In the genomic region with DNA sequence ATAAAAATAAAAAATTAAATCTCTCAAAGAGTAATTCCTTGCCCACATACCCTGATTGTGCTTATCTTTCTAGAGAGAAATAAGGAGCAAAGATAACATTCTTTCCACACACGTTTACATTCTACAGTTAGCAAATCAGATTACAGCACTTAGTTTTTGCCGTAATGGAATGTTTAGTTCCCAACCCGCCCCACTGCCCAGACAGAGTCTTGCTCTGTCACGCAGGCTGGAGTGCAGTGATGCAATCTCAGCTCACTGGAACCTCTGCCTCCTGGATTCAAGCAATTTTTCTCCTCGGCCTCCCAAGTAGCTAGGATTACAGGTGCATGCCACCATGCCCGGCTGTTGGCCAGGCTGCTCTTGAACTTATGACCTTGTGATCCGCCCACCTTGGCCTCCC, we compare ENCODE assay signal across 22 cellular contexts.
"Had no signal": no experiment of that assay in that cellular context is flagged by ENCODE, and none has a peak within 500 bp of the region (broad histone marks: within the 10 kb centered on the region; RNA-seq: fewer than 3 reads in every experiment).

No MANE protein-coding gene starts in this region.

- H3K27ac ChIP-seq: esophagus squamous epithelium, neutrophil, SK-N-MC, skin epidermis, transverse colon, WERI-Rb-1 had no signal

- H3K4me3 ChIP-seq: esophagus squamous epithelium, SK-N-MC, skin epidermis, transverse colon had no signal

- ATAC-seq: activated CD4-positive, alpha-beta T cell treated with anti-CD3 and anti-CD28 coated beads for 36 hours; left lobe of liver; natural killer cell; T-helper 17 cell had no signal

- H3K27me3 ChIP-seq: esophagus squamous epithelium, neutrophil, transverse colon had no signal

- H3K9me3 ChIP-seq: esophagus squamous epithelium, neutrophil, transverse colon had no signal

- DNase-seq: activated CD4-positive, alpha-beta memory T cell treated with anti-CD3 and anti-CD28 coated beads for 36 hours; activated CD4-positive, alpha-beta T cell treated with anti-CD3 and anti-CD28 coated beads for 36 hours; activated effector memory CD4-positive, alpha-beta T cell treated with Interleukin-2 at 50 U/mL for 16 hours; activated naive CD4-positive, alpha-beta T cell treated with anti-CD3 and anti-CD28 coated beads, Interleukin-2, amount 50 U/mL, for 16 hours; activated T-cell treated with anti-CD3 and anti-CD28 coated beads, Interleukin-2, amount 50 U/mL, for 24 hours; cortex of kidney; effector CD4-positive, alpha-beta T cell; esophagus squamous epithelium; foreskin melanocyte; islet precursor cell; natural killer cell; posterior cingulate gyrus; retina; stimulated activated CD4-positive, alpha-beta T cell treated with anti-CD3 and anti-CD28 coated beads, Interleukin-4, amount 100 ng/mL, for 24 hours; stimulated activated naive CD4-positive, alpha-beta T cell treated with Interleukin-2 at 50 U/mL for 16 hours; T-helper 17 cell; transverse colon; WERI-Rb-1 had no signal

- H3K4me1 ChIP-seq: esophagus squamous epithelium, transverse colon had no signal

- H3K36me3 ChIP-seq: esophagus squamous epithelium, neutrophil, transverse colon, WERI-Rb-1 had no signal
